Comparison of ENCODE assay signal across 8 cellular contexts in the genomic region with DNA sequence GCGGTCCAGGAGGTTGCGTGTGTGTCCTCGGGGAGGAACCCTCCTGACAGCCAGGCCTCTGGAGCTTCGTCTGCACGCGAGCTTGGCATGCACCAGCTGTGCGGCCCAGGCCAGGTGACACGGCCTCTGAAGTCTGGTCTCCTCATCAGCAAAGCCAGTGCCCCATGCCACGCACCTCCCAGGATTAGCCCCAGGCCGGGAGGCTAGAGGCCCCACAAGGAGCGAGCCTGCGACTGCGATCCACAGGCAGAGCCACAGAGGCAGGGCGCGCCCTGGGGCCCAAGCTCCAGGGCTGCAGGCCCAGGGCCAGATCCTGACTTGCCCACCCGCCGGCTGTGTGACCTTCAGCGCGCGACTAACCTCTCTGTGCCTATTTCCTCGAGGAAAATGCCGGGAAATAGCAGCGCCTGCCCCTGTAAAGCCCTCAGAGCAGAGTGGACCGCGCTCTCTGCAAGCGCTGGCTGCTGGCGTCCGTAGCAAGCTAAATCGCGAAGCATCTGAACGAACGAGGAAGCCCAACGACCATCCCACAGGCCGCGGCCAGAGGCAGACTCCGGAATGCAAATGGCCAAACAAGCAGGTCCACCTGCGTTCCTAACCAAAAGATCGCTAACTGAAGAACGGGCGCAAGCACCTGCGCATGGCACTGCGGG. TPM values are rescaled to one million over a fixed set of nuclear protein-coding genes. Genes with fewer than 3 reads are reported as not detected.
DNase-seq lines count a peak whose midpoint lies in the region; ATAC-seq and TF ChIP-seq lines count a peak whose summit lies in the region.

No MANE protein-coding gene starts in this region.

- H3K9ac ChIP-seq in SK-N-MC (ENCODE audit: insufficient read length), result peak overlapping the region; percentile 58

- H3K4me3 ChIP-seq in SK-N-MC (peak overlapping the region; percentile 88), retinal pigment epithelial cell (ENCODE audit: low read length) (peak overlapping the region; percentile 69)

- peaks cover 17% of the 10 kb centered on the region for H3K36me3 ChIP-seq in SK-N-MC (ENCODE audit: insufficient read depth, low read length)

- no peak overlapping the region for H3K27ac ChIP-seq in SK-N-MC

- H3K4me3 Mint-ChIP-seq in glutamatergic neuron (ENCODE audit: unreplicated experiment), result peak overlapping the region; percentile 82

- H3K27me3 Mint-ChIP-seq in glutamatergic neuron (ENCODE audit: unreplicated experiment), result peaks cover 8% of the 10 kb centered on the region

- H3K36me3 Mint-ChIP-seq in glutamatergic neuron (ENCODE audit: unreplicated experiment), result no peaks in the 10 kb centered on the region

- peaks cover 6% of the 10 kb centered on the region for H3K9me3 Mint-ChIP-seq in glutamatergic neuron (ENCODE audit: unreplicated experiment)

- no peak for TF ChIP-seq CTCF in glutamatergic neuron (IDR thresholded peaks at IDR 0.05; ENCODE audit: partially characterized antibody, unreplicated experiment)
- no peak for TF ChIP-seq CTCF in retinal pigment epithelial cell (conservative IDR thresholded peaks at IDR 0.05; ENCODE audit: low read depth, low read length)

- DNase-seq in SK-N-MC (ENCODE audit: low read depth, low spot score) (no peak), glutamatergic neuron (no peak), retinal pigment epithelial cell (ENCODE audit: low read depth) (no peak), RPMI8226 (no peak), DMS79 (lab: John Stamatoyannopoulos, UW) (no peak), putamen (ENCODE audit: low spot score) (no peak)
- DNase-seq in central memory CD4-positive, alpha-beta T cell, result no peak

- peaks cover 8% of the 10 kb centered on the region for H3K4me1 Mint-ChIP-seq in glutamatergic neuron (ENCODE audit: low read depth, unreplicated experiment)

- no peaks in the 10 kb centered on the region for H3K9me3 ChIP-seq in SK-N-MC (ENCODE audit: low read depth, low read length)

- peak; percentile 10 for ATAC-seq in GM21447 (IDR thresholded peaks at IDR 0.05; ENCODE audit: unreplicated experiment)

- H3K27ac Mint-ChIP-seq in glutamatergic neuron (ENCODE audit: unreplicated experiment), result no peak overlapping the region

RNA-seq across cellular contexts. Expression of a gene that starts 0.5 kb away (rescaled TPM):
- 36.3 TPM for total RNA-seq in glutamatergic neuron (ENCODE audit: unreplicated experiment)

RNA-seq across cellular contexts. Expression of a gene that starts 53.0 kb away (rescaled TPM):
- total RNA-seq in glutamatergic neuron (ENCODE audit: unreplicated experiment), result 54.6 TPM
